22 cellular contexts compared by ENCODE assay signal in genomic region chr11:95892892-95893570, GRCh38. TPM values are rescaled to one million over a fixed set of nuclear protein-coding genes. Genes with fewer than 3 reads are reported as not detected.
DNase-seq lines count a peak whose midpoint lies in the region; ATAC-seq and TF ChIP-seq lines count a peak whose summit lies in the region.
"Had no signal": no experiment of that assay in that cellular context is flagged by ENCODE, and none has a peak within 500 bp of the region (broad histone marks: within the 10 kb centered on the region; RNA-seq: fewer than 3 reads in every experiment).

No MANE protein-coding gene starts in this region.

- no peak overlapping the region for H2BK15ac ChIP-seq in mesenchymal stem cell (ENCODE audit: low read depth, poor library complexity, severe bottlenecking)

- H2BK120ac ChIP-seq in mesenchymal stem cell (ENCODE audit: low read depth, low read length), result no peak overlapping the region

- H2BK5ac ChIP-seq in mesenchymal stem cell (ENCODE audit: low read depth, low read length, poor library complexity, severe bottlenecking), result no peak overlapping the region

- WGBS in mesenchymal stem cell, result 94% methylated on average over 4 of the region's 4 CpGs

- peaks cover 4% of the 10 kb centered on the region for H3K4me1 ChIP-seq in mesenchymal stem cell (ENCODE audit: control insufficient read depth, insufficient read depth, low read depth, low read length)
- no peaks in the 10 kb centered on the region for H3K4me1 ChIP-seq in CD8-positive, alpha-beta T cell (ENCODE audit: insufficient read depth, low read length)
- H3K4me1 ChIP-seq: SJSA1 had no signal

- H3K14ac ChIP-seq in mesenchymal stem cell (ENCODE audit: low read length in 2 of 2), result no peak overlapping the region

- peaks cover 16% of the 10 kb centered on the region for H3K79me1 ChIP-seq in mesenchymal stem cell (replicated peaks; ENCODE audit: low read length, poor library complexity, severe bottlenecking)

- H3K4me2 ChIP-seq in mesenchymal stem cell (ENCODE audit: low read length, poor library complexity, severe bottlenecking), result no peak overlapping the region
- H3K4me2 ChIP-seq: PC-9 had no signal

- H3K4me3 ChIP-seq in mesenchymal stem cell (ENCODE audit: insufficient read depth in 1 of 2, low read depth in 1 of 2, low read length in 2 of 2), result no peak overlapping the region
- no peak overlapping the region for H3K4me3 ChIP-seq in CD8-positive, alpha-beta T cell (ENCODE audit: low read depth, low read length)
- H3K4me3 ChIP-seq: PC-9, SJSA1 had no signal

- H3K9me3 Mint-ChIP-seq in CD8-positive, alpha-beta T cell, result no peaks in the 10 kb centered on the region
- H3K9me3 Mint-ChIP-seq: CD8-positive, alpha-beta memory T cell had no signal

- DNase-seq in Caki2 (ENCODE audit: low read depth) (peak; percentile 66), glomerular visceral epithelial cell (ENCODE audit: extremely low spot score) (peak; percentile 31), mesenchymal stem cell (no peak), superior temporal gyrus (ENCODE audit: extremely low spot score) (no peak)
- DNase-seq in CD8-positive, alpha-beta T cell, result no peak
- DNase-seq: CD8-positive, alpha-beta memory T cell; IMR-90; KG1; MM.1S; NCI-H2029; NCI-H446 treated with DMSO at 0.1 percent for 48 hours; NCI-H526; Right ventricle myocardium superior; RPMI8226 had no signal

- H4K91ac ChIP-seq in mesenchymal stem cell (ENCODE audit: low read length), result no peak overlapping the region

- H3K36me3 Mint-ChIP-seq in CD8-positive, alpha-beta T cell, result peaks cover 7% of the 10 kb centered on the region

- no peak overlapping the region for H2BK12ac ChIP-seq in mesenchymal stem cell (ENCODE audit: low read length in 2 of 2)

- in situ Hi-C loops in Caki2 (cut with HindIII; ENCODE audit: low pct_unique_long_range_greater_than_20kb, low sequenced_read_pairs), result no loop called here

- H3K18ac ChIP-seq in mesenchymal stem cell (ENCODE audit: low read depth in 1 of 2, low read length in 2 of 2), result no peak overlapping the region

- no peak overlapping the region for H3K4me3 Mint-ChIP-seq in CD8-positive, alpha-beta T cell
- H3K4me3 Mint-ChIP-seq: B cell; CD8-positive, alpha-beta memory T cell had no signal

- CTCF ChIA-PET in CD8-positive, alpha-beta T cell (lab: Charles Lee), result interaction anchor here (0.6 kb wide), 1 partner anchor 501 kb away, joined by 3 read pairs; no protein-coding TSS in a partner anchor

- intact Hi-C loops in CD8-positive, alpha-beta T cell (cut with DNase I, micrococcal nuclease), result no loop called here

- H3K4me1 Mint-ChIP-seq in CD8-positive, alpha-beta T cell (ENCODE audit: low read depth), result peaks cover 11% of the 10 kb centered on the region

- no peak overlapping the region for H2AK5ac ChIP-seq in mesenchymal stem cell (ENCODE audit: low read length, severe bottlenecking)

- H3K9ac ChIP-seq in mesenchymal stem cell (ENCODE audit: low read length), result no peak overlapping the region

- TF ChIP-seq CTCF in CD8-positive, alpha-beta T cell (IDR thresholded peaks at IDR 0.05), result no peak

- H3K27ac ChIP-seq in mesenchymal stem cell (ENCODE audit: low read length, poor library complexity, severe bottlenecking) (peak overlapping the region; percentile 1), temporal lobe (ENCODE audit: low read depth, low read length) (peak overlapping the region; percentile 31)
- no peak overlapping the region for H3K27ac ChIP-seq in CD8-positive, alpha-beta T cell (ENCODE audit: low read depth, low read length)
- H3K27ac ChIP-seq: 22Rv1, C4-2B, PC-9, SJSA1 had no signal

- POLR2A ChIA-PET in CD8-positive, alpha-beta T cell (lab: Charles Lee), result no interaction called here

- no peak overlapping the region for H4K8ac ChIP-seq in mesenchymal stem cell (ENCODE audit: low read length)

- no peaks in the 10 kb centered on the region for H3K27me3 Mint-ChIP-seq in CD8-positive, alpha-beta T cell (ENCODE audit: low read depth)
- H3K27me3 Mint-ChIP-seq: B cell; CD8-positive, alpha-beta memory T cell had no signal

- no peak overlapping the region for H3K23ac ChIP-seq in mesenchymal stem cell (ENCODE audit: low read length in 2 of 2)

- H3K4ac ChIP-seq in mesenchymal stem cell (ENCODE audit: low read depth in 1 of 2, low read length in 2 of 2), result no peak overlapping the region

- no peak for ATAC-seq in GM21423 (IDR thresholded peaks at IDR 0.05; ENCODE audit: unreplicated experiment)
- ATAC-seq in CD8-positive, alpha-beta T cell, result no peak
- ATAC-seq: HCT116 had no signal

- H3K27ac Mint-ChIP-seq in CD8-positive, alpha-beta T cell, result no peak overlapping the region
- H3K27ac Mint-ChIP-seq: B cell; CD8-positive, alpha-beta memory T cell had no signal

- no peaks in the 10 kb centered on the region for H3K9me3 ChIP-seq in mesenchymal stem cell (ENCODE audit: control insufficient read depth, low read length)
- H3K9me3 ChIP-seq in CD8-positive, alpha-beta T cell (ENCODE audit: low read length), result no peaks in the 10 kb centered on the region
- H3K9me3 ChIP-seq: SJSA1 had no signal

- H3K27me3 ChIP-seq in mesenchymal stem cell (ENCODE audit: control insufficient read depth in 1 of 2, insufficient read depth in 1 of 2, low read length in 2 of 2), result no peaks in the 10 kb centered on the region
- H3K27me3 ChIP-seq in CD8-positive, alpha-beta T cell (ENCODE audit: insufficient read depth, low read length), result no peaks in the 10 kb centered on the region
- H3K27me3 ChIP-seq: SJSA1 had no signal

- H2AFZ ChIP-seq in mesenchymal stem cell (ENCODE audit: low read depth, low read length), result no peak overlapping the region
- H2AFZ ChIP-seq: PC-9 had no signal

- peaks cover 0 to under 1% of the 10 kb centered on the region in 2 experiments for H3K36me3 ChIP-seq in mesenchymal stem cell (ENCODE audit: control insufficient read depth in 1 of 2, insufficient read depth in 2 of 2, low read depth in 1 of 2, low read length in 2 of 2)
- no peaks in the 10 kb centered on the region for H3K36me3 ChIP-seq in CD8-positive, alpha-beta T cell (ENCODE audit: insufficient read depth, low read length)
- H3K36me3 ChIP-seq: SJSA1 had no signal

RNA-seq across cellular contexts. Expression of gene MTMR2, which starts 30.9 kb away (rescaled TPM):
- total RNA-seq in Caki2 (2014; rRNA removed; shearing (Covaris generic); ENCODE audit: low replicate concordance), result 24.8 and 36.6 TPM in 2 replicates
- 28.6 TPM for polyA plus RNA-seq in mesenchymal stem cell (2013, experiment 1 of 2)
- 29.2 TPM for polyA plus RNA-seq in mesenchymal stem cell (2013, experiment 2 of 2)
- 27.5 TPM for total RNA-seq in temporal lobe
- total RNA-seq in CD8-positive, alpha-beta T cell, result 10 to 100 TPM; 11.2 to 12.9 TPM

Comparison
In these comparisons a context has a peak if more than half of its experiments do, and no peak if none do; other contexts are left out.
1. DNase-seq: peak in Caki2 (single experiment) and glomerular visceral epithelial cell (single experiment); none in mesenchymal stem cell (single experiment), superior temporal gyrus (single experiment) and CD8-positive, alpha-beta T cell (0 of 7).